Comparison of ENCODE assay signal across 9 cellular contexts in genomic region chr20:652611-653109, GRCh38. TPM values are rescaled to one million over a fixed set of nuclear protein-coding genes. Genes with fewer than 3 reads are reported as not detected.
DNase-seq lines count a peak whose midpoint lies in the region; ATAC-seq, FAIRE-seq and TF ChIP-seq lines count a peak whose summit lies in the region.
"Had no signal": no experiment of that assay in that cellular context is flagged by ENCODE, and none has a peak within 500 bp of the region (broad histone marks: within the 10 kb centered on the region; RNA-seq: fewer than 3 reads in every experiment).

No MANE protein-coding gene starts in this region.

- H2AFZ ChIP-seq in KMS-11 (ENCODE audit: low read depth): peak overlapping the region; percentile 87
- peak overlapping the region; percentile 71 for H2AFZ ChIP-seq in K562 (ENCODE audit: low read depth, low read length)

- CTCF ChIA-PET in activated CD4-positive, alpha-beta T cell treated with anti-CD3 and anti-CD28 coated beads for 36 hours (lab: Charles Lee): no interaction called here
- CTCF ChIA-PET in K562 (lab: Yijun Ruan, JAX; ENCODE audit: low intra/inter-chr PET ratio): interaction anchor here (3.2 kb wide), 1 partner anchor 76 kb away, joined by 22 read pairs; no protein-coding TSS in a partner anchor

- peak; percentile 20; the same call in 1 of the 2 replicates for TF ChIP-seq POLR2A in K562 (conservative IDR thresholded peaks at IDR 0.05)

- H4K20me1 ChIP-seq in KMS-11 (ENCODE audit: insufficient read depth) (no peaks in the 10 kb centered on the region), K562 (replicated peaks; ENCODE audit: control insufficient read depth, insufficient read depth, low read length) (no peaks in the 10 kb centered on the region)

- H3K4me1 Mint-ChIP-seq in activated CD4-positive, alpha-beta T cell treated with anti-CD3 and anti-CD28 coated beads for 36 hours: peaks cover 24% of the 10 kb centered on the region

- H3K27me3 ChIP-seq in KMS-11 (ENCODE audit: insufficient read depth, low read depth) (no peaks in the 10 kb centered on the region), K562 (ENCODE audit: control insufficient read depth in 2 of 2, insufficient read depth in 2 of 2, low read length in 2 of 2) (no peaks in the 10 kb centered on the region), thymus (ENCODE audit: control insufficient read depth, insufficient read depth) (peaks cover 29% of the 10 kb centered on the region)

- H3K9me3 Mint-ChIP-seq in activated CD4-positive, alpha-beta T cell treated with anti-CD3 and anti-CD28 coated beads for 36 hours (ENCODE audit: low read depth): no peaks in the 10 kb centered on the region

- H3K36me3 Mint-ChIP-seq in activated CD4-positive, alpha-beta T cell treated with anti-CD3 and anti-CD28 coated beads for 36 hours (ENCODE audit: low read depth): peaks cover 21% of the 10 kb centered on the region

- H3K9me3 ChIP-seq in K562 (replicated peaks; ENCODE audit: control insufficient read depth, insufficient read depth, low read depth, low read length) (no peaks in the 10 kb centered on the region), thymus (ENCODE audit: control insufficient read depth) (no peaks in the 10 kb centered on the region)

- peak overlapping the region; percentile 88 for H3K9ac ChIP-seq in KMS-11
- peak overlapping the region; percentile 97 for H3K9ac ChIP-seq in K562 (ENCODE audit: insufficient read depth in 1 of 2, low read depth in 2 of 2, low read length in 2 of 2)

- ATAC-seq in activated CD4-positive, alpha-beta T cell treated with anti-CD3 and anti-CD28 coated beads for 36 hours: peak; percentile 8
- ATAC-seq in K562 (peak; percentile 2; the same call in 2 of the 3 replicates), left lobe of liver (peak; percentile 5), HG03097 (IDR thresholded peaks at IDR 0.05; ENCODE audit: low FRiP score, unreplicated experiment) (no peak)

- no peak for TF ChIP-seq EP300 in K562 (IDR thresholded peaks at IDR 0.05; ENCODE audit: low read length)

- FAIRE-seq in K562 (lab: Jason Lieb, UNC): no peak

- no peaks in the 10 kb centered on the region for H3K9me1 ChIP-seq in K562 (ENCODE audit: control insufficient read depth, insufficient read depth, low read length)

- in situ Hi-C loops in K562 (cut with MboI): loop anchor here (5.0 kb wide), 1 partner anchor 75 kb away; no protein-coding TSS in a partner anchor

- TF ChIP-seq CTCF in KMS-11 (conservative IDR thresholded peaks at IDR 0.05; ENCODE audit: low read depth, low read length) (no peak; the same call in 1 of the 2 replicates), K562 (IDR thresholded peaks at IDR 0.05 in 2 of 3, conservative IDR thresholded peaks at IDR 0.05 in 1 of 3; ENCODE audit: insufficient read depth in 2 of 3, low read depth in 1 of 3, low read length in 3 of 3) (no peak)

- DNase-seq in activated CD4-positive, alpha-beta T cell treated with anti-CD3 and anti-CD28 coated beads for 36 hours: peak; percentile 43
- DNase-seq in activated CD4-positive, alpha-beta T cell treated with anti-CD3 and anti-CD28 coated beads, Interleukin-2, amount 50 U/mL, for 1 hour: no peak
- DNase-seq in K562 (ENCODE audit: extremely low read depth in 1 of 4, low spot score in 3 of 4) (peak in 1 of 4 experiments; percentile 43), left lobe of liver (ENCODE audit: low spot score) (no peak)
- no peak for DNase-seq in activated effector memory CD4-positive, alpha-beta T cell treated with Interleukin-2 at 50 U/mL for 16 hours

- H3K4me1 ChIP-seq in KMS-11 (ENCODE audit: low read depth, poor library complexity, severe bottlenecking): peaks cover 14% of the 10 kb centered on the region
- peaks cover 39 to 46% of the 10 kb centered on the region in 2 experiments for H3K4me1 ChIP-seq in K562 (replicated peaks in 1 of 2; ENCODE audit: control insufficient read depth in 2 of 2, insufficient read depth in 2 of 2, low read length in 2 of 2)
- H3K4me1 ChIP-seq in thymus (ENCODE audit: control insufficient read depth, insufficient read depth, low read length): peaks cover 4% of the 10 kb centered on the region

- TF ChIP-seq RAD21 in K562 (CRISPR knock-in tag; conservative IDR thresholded peaks at IDR 0.05 in 1 of 2, IDR thresholded peaks at IDR 0.05 in 1 of 2): no peak

- no TSS peak for BruUV-seq in K562 (replicated peaks; lab: Mats Ljungman, UMichigan)

- 1% methylated on average over 8 of the region's 36 CpGs for WGBS in K562 (ENCODE audit: insufficient coverage, low coverage, missing lambda C conversion rate)
- 20% methylated on average over 36 of the region's 36 CpGs for WGBS in thymus

- H3K4me2 ChIP-seq in KMS-11 (peak overlapping the region; percentile 95), K562 (ENCODE audit: insufficient read depth, low read length) (peak overlapping the region; percentile 96)

- peaks cover 5% of the 10 kb centered on the region for H3K36me3 ChIP-seq in KMS-11 (ENCODE audit: insufficient read depth)
- H3K36me3 ChIP-seq in K562 (ENCODE audit: control insufficient read depth, insufficient read depth, low read length): peaks cover 34% of the 10 kb centered on the region
- H3K36me3 ChIP-seq in thymus (ENCODE audit: control insufficient read depth, insufficient read depth): no peaks in the 10 kb centered on the region

- H3K79me2 ChIP-seq in KMS-11 (ENCODE audit: insufficient read depth, low read depth): peaks cover 24% of the 10 kb centered on the region
- H3K79me2 ChIP-seq in K562 (ENCODE audit: control insufficient read depth, insufficient read depth, low read length): peaks cover 46% of the 10 kb centered on the region

- H3K27ac ChIP-seq in KMS-11 (peak overlapping the region; percentile 62), K562 (ENCODE audit: extremely low read depth, low read depth, low read length) (peak overlapping the region; percentile 98), thymus (ENCODE audit: low read depth) (no peak overlapping the region)

- H3K4me3 ChIP-seq in KMS-11 (IDR thresholded peaks at IDR 0.05; ENCODE audit: insufficient read depth, low read depth, low read length): no peak overlapping the region
- H3K4me3 ChIP-seq in K562: peak overlapping the region; percentile 70
- H3K4me3 ChIP-seq in thymus (ENCODE audit: low read length): peak overlapping the region; percentile 46

- H3K27ac Mint-ChIP-seq in activated CD4-positive, alpha-beta T cell treated with anti-CD3 and anti-CD28 coated beads for 36 hours: peak overlapping the region; percentile 80

- peak overlapping the region; percentile 76 for H3K4me3 Mint-ChIP-seq in activated CD4-positive, alpha-beta T cell treated with anti-CD3 and anti-CD28 coated beads for 36 hours

- intact Hi-C loops in activated CD4-positive, alpha-beta T cell treated with anti-CD3 and anti-CD28 coated beads for 36 hours (cut with DNase I, micrococcal nuclease): loop anchor here (1.0 to 5.0 kb wide), 9 partner anchors 23 to 466 kb away; partner anchors contain the start of genes CSNK2A1 (in 1 of the 2), FAM110A (in 1 of the 2), PSMF1 (in 1 of the 2) and RBCK1 (in 1 of the 2)
- intact Hi-C loops in K562 (cut with micrococcal nuclease): loop anchor here (2.0 kb wide), 1 partner anchor 76 kb away; no protein-coding TSS in a partner anchor

- peaks cover 5% of the 10 kb centered on the region for H3K27me3 Mint-ChIP-seq in activated CD4-positive, alpha-beta T cell treated with anti-CD3 and anti-CD28 coated beads for 36 hours

- POLR2A ChIA-PET in activated CD4-positive, alpha-beta T cell treated with anti-CD3 and anti-CD28 coated beads for 36 hours (lab: Charles Lee): no interaction called here
- POLR2A ChIA-PET in K562 (lab: Yijun Ruan, JAX): interaction anchor here (0.6 to 1.1 kb wide), 2 partner anchors 12 to 191 kb away, joined by 4 read pairs; partner anchors contain the start of gene TBC1D20

RNA-seq across cellular contexts. Expression of gene SRXN1, which starts 0.3 kb away (rescaled TPM):
- 10 to 100 TPM; 12.6 to 13.5 TPM for total RNA-seq in activated CD4-positive, alpha-beta T cell treated with anti-CD3 and anti-CD28 coated beads for 36 hours
- total RNA-seq in K562 (2011; cell fraction: chromatin; rRNA removed; ENCODE audit: low replicate concordance): 10.6 and 14.9 TPM in 2 replicates
- total RNA-seq in K562 (2011; cell fraction: nucleolus; rRNA removed): 10.3 TPM in 2 replicates
- 13.3 and 13.4 TPM in 2 replicates for total RNA-seq in K562 (2011; cell fraction: nucleoplasm; rRNA removed)
- total RNA-seq in K562 (2014; rRNA removed) (21.6 and 26.7 TPM in 2 replicates), K562 (2014; rRNA removed; fragmentation: Illumina TruSeq; extraction: Trizol) (29.1 TPM in 2 replicates), K562 (2015; rRNA removed; fragmentation: Illumina TruSeq; extraction: Trizol) (20.2 and 20.6 TPM in 2 replicates), K562 (2021) (23.2 and 27.9 TPM in 2 replicates), left lobe of liver (15.7 TPM)
- polyA plus RNA-seq in K562 (2011; rRNA removed) (35.4 and 36.4 TPM in 2 replicates), K562 (2014; fragmentation: Illumina TruSeq; extraction: Trizol) (33.9 and 34.1 TPM in 2 replicates), K562 (2014; fragmentation: Nextera tagmentation; extraction: Ambion mirVana) (1 to 10 TPM; 6.8 to 8.4 TPM), K562 (2014; rRNA removed) (19.4 and 24.4 TPM in 2 replicates), thymus (10.8 TPM)
- 23.6 and 26.3 TPM in 2 replicates for polyA plus RNA-seq in K562 (2011; cell fraction: cytosol; rRNA removed)
- 10.0 and 12.8 TPM in 2 replicates for polyA plus RNA-seq in K562 (2011; cell fraction: nucleus; rRNA removed)
- 17.8 and 21.0 TPM in 2 replicates for polyA plus RNA-seq in K562 (2012)
- 29.0 and 30.3 TPM in 2 replicates for polyA minus RNA-seq in K562 (2011; rRNA and poly(A)+ RNA removed)
- polyA minus RNA-seq in K562 (2011; cell fraction: cytosol; rRNA and poly(A)+ RNA removed): 17.8 and 18.5 TPM in 2 replicates
- polyA minus RNA-seq in K562 (2011; cell fraction: nucleus; rRNA and poly(A)+ RNA removed): 4.0 and 6.7 TPM in 2 replicates

RNA-seq across cellular contexts. Expression of gene SCRT2, which starts 22.9 kb away (rescaled TPM):
- total RNA-seq in activated CD4-positive, alpha-beta T cell treated with anti-CD3 and anti-CD28 coated beads for 36 hours: not detected
- total RNA-seq in K562 (2011; cell fraction: chromatin; rRNA removed; ENCODE audit: low replicate concordance): 0.18 and 0.37 TPM in 2 replicates
- total RNA-seq in K562 (2011; cell fraction: nucleolus; rRNA removed): 0.26 and 0.50 TPM in 2 replicates
- total RNA-seq in K562 (2011; cell fraction: nucleoplasm; rRNA removed): 0.29 and 0.99 TPM in 2 replicates
- total RNA-seq in K562 (2014; rRNA removed) (0.04 and 0.05 TPM in 2 replicates), K562 (2014; rRNA removed; fragmentation: Illumina TruSeq; extraction: Trizol) (0.04 TPM in 1 of 2 replicates, not detected in the other), K562 (2015; rRNA removed; fragmentation: Illumina TruSeq; extraction: Trizol) (0.07 and 0.19 TPM in 2 replicates), K562 (2021) (0.47 and 0.75 TPM in 2 replicates), left lobe of liver (not detected)
- polyA plus RNA-seq in K562 (2011; rRNA removed) (0.12 and 0.13 TPM in 2 replicates), K562 (2014; fragmentation: Illumina TruSeq; extraction: Trizol) (0.30 and 0.36 TPM in 2 replicates), K562 (2014; fragmentation: Nextera tagmentation; extraction: Ambion mirVana) (not detected), K562 (2014; rRNA removed) (0.19 and 0.34 TPM in 2 replicates), thymus (under 0.01 TPM)
- polyA plus RNA-seq in K562 (2011; cell fraction: cytosol; rRNA removed): 0.10 and 0.63 TPM in 2 replicates
- polyA plus RNA-seq in K562 (2011; cell fraction: nucleus; rRNA removed): 0.91 and 4.1 TPM in 2 replicates
- 0.19 and 0.48 TPM in 2 replicates for polyA plus RNA-seq in K562 (2012)
- 0.12 and 0.25 TPM in 2 replicates for polyA minus RNA-seq in K562 (2011; rRNA and poly(A)+ RNA removed)
- 0.64 and 1.2 TPM in 2 replicates for polyA minus RNA-seq in K562 (2011; cell fraction: cytosol; rRNA and poly(A)+ RNA removed)
- 0.44 and 2.2 TPM in 2 replicates for polyA minus RNA-seq in K562 (2011; cell fraction: nucleus; rRNA and poly(A)+ RNA removed)
- total RNA-seq: dermis microvascular lymphatic vessel endothelial cell had no signal

RNA-seq across cellular contexts. Expression of gene TCF15, which starts 42.6 kb away (rescaled TPM):
- not detected for total RNA-seq in activated CD4-positive, alpha-beta T cell treated with anti-CD3 and anti-CD28 coated beads for 36 hours
- total RNA-seq in K562 (2011; cell fraction: chromatin; rRNA removed; ENCODE audit: low replicate concordance): 0.79 and 1.6 TPM in 2 replicates
- 1.6 and 2.0 TPM in 2 replicates for total RNA-seq in K562 (2011; cell fraction: nucleolus; rRNA removed)
- total RNA-seq in K562 (2011; cell fraction: nucleoplasm; rRNA removed): 1.6 and 1.8 TPM in 2 replicates
- total RNA-seq in K562 (2014; rRNA removed): 2.3 and 4.4 TPM in 2 replicates
- total RNA-seq in K562 (2014; rRNA removed; fragmentation: Illumina TruSeq; extraction: Trizol): 0.96 and 1.2 TPM in 2 replicates
- total RNA-seq in K562 (2015; rRNA removed; fragmentation: Illumina TruSeq; extraction: Trizol): 1.2 and 2.0 TPM in 2 replicates
- total RNA-seq in K562 (2021): 3.8 and 5.0 TPM in 2 replicates
- polyA plus RNA-seq in K562 (2011; rRNA removed): 0.93 and 1.7 TPM in 2 replicates
- 1.8 and 4.0 TPM in 2 replicates for polyA plus RNA-seq in K562 (2011; cell fraction: cytosol; rRNA removed)
- polyA plus RNA-seq in K562 (2011; cell fraction: nucleus; rRNA removed): 2.4 and 2.7 TPM in 2 replicates
- polyA plus RNA-seq in K562 (2012): 2.4 and 2.8 TPM in 2 replicates
- polyA plus RNA-seq in K562 (2014; fragmentation: Illumina TruSeq; extraction: Trizol): 0.62 and 0.98 TPM in 2 replicates
- under 1 TPM; 0.04 to 0.13 TPM for polyA plus RNA-seq in K562 (2014; fragmentation: Nextera tagmentation; extraction: Ambion mirVana)
- polyA plus RNA-seq in K562 (2014; rRNA removed): 4.2 and 4.5 TPM in 2 replicates
- polyA minus RNA-seq in K562 (2011; rRNA and poly(A)+ RNA removed): 0.28 and 0.33 TPM in 2 replicates
- polyA minus RNA-seq in K562 (2011; cell fraction: cytosol; rRNA and poly(A)+ RNA removed): 0.57 and 2.8 TPM in 2 replicates
- 1.1 and 1.2 TPM in 2 replicates for polyA minus RNA-seq in K562 (2011; cell fraction: nucleus; rRNA and poly(A)+ RNA removed)
- total RNA-seq in left lobe of liver: not detected
- 0.62 TPM for polyA plus RNA-seq in thymus
